Comparison of ENCODE assay signal across 10 cellular contexts in genomic region chrY:12905910-12906309, GRCh38. TPM values are rescaled to one million over a fixed set of nuclear protein-coding genes. Genes with fewer than 3 reads are reported as not detected.
DNase-seq lines count a peak whose midpoint lies in the region; ATAC-seq and TF ChIP-seq lines count a peak whose summit lies in the region.
"Had no signal": no experiment of that assay in that cellular context is flagged by ENCODE, and none has a peak within 500 bp of the region (broad histone marks: within the 10 kb centered on the region; RNA-seq: fewer than 3 reads in every experiment).

No MANE protein-coding gene starts in this region.

- H3K4me1 ChIP-seq in parathyroid adenoma: no peaks in the 10 kb centered on the region
- H3K4me1 ChIP-seq: BLaER1, colonic mucosa had no signal

- TF ChIP-seq CTCF in LNCaP clone FGC (IDR thresholded peaks at IDR 0.05; ENCODE audit: control insufficient read depth, extremely low read depth, insufficient read depth) (no peak), parathyroid adenoma (IDR thresholded peaks at IDR 0.05) (no peak)

- H3K9ac ChIP-seq in parathyroid adenoma: no peak overlapping the region
- H3K9ac ChIP-seq: BLaER1 had no signal

- no peaks in the 10 kb centered on the region for H3K9me3 ChIP-seq in parathyroid adenoma (ENCODE audit: control insufficient read depth, low read length)
- H3K9me3 ChIP-seq: BLaER1, colonic mucosa had no signal

- peak overlapping the region; percentile 99 to 100 for H3K27ac Mint-ChIP-seq in effector memory CD8-positive, alpha-beta T cell

- DNase-seq in NCI-H526 treated with DMSO at 0.1 percent for 48 hours (lab: John Stamatoyannopoulos, UW) (peak; percentile 14), NCI-H526 (lab: John Stamatoyannopoulos, UW) (no peak), LNCaP clone FGC (ENCODE audit: low read depth) (no peak), OCI-M2 (lab: John Stamatoyannopoulos, UW; ENCODE audit: unreplicated experiment) (no peak), mucosa of gallbladder (ENCODE audit: low spot score) (no peak), D341Med (ENCODE audit: low spot score) (no peak)
- no peak for DNase-seq in effector memory CD8-positive, alpha-beta T cell
- DNase-seq: colonic mucosa had no signal

- no peaks in the 10 kb centered on the region for H3K79me2 ChIP-seq in parathyroid adenoma

- peak overlapping the region; percentile 67 for H3K4me2 ChIP-seq in parathyroid adenoma (ENCODE audit: low read length)
- H3K4me2 ChIP-seq: BLaER1 had no signal

- no peak overlapping the region for H2AFZ ChIP-seq in parathyroid adenoma

- peak overlapping the region; percentile 74 for H3K4me3 ChIP-seq in LNCaP clone FGC (ENCODE audit: low read depth, low read length)
- H3K4me3 ChIP-seq in parathyroid adenoma (ENCODE audit: low read depth, low read length): peak overlapping the region; percentile 96
- H3K4me3 ChIP-seq: BLaER1, colonic mucosa had no signal

- peaks cover 58% of the 10 kb centered on the region for H3K36me3 Mint-ChIP-seq in effector memory CD8-positive, alpha-beta T cell (ENCODE audit: insufficient read depth)

- H3K27me3 Mint-ChIP-seq in effector memory CD8-positive, alpha-beta T cell: no peaks in the 10 kb centered on the region

- peak overlapping the region; percentile 82 for H3K27ac ChIP-seq in parathyroid adenoma
- H3K27ac ChIP-seq: BLaER1, colonic mucosa had no signal

- H3K36me3 ChIP-seq in parathyroid adenoma (ENCODE audit: control insufficient read depth, insufficient read depth, low read length): no peaks in the 10 kb centered on the region
- H3K36me3 ChIP-seq: BLaER1, colonic mucosa had no signal

- H3K9me3 Mint-ChIP-seq in effector memory CD8-positive, alpha-beta T cell: no peaks in the 10 kb centered on the region

- no peaks in the 10 kb centered on the region for H3K27me3 ChIP-seq in parathyroid adenoma (ENCODE audit: control insufficient read depth, insufficient read depth, low read length)
- H3K27me3 ChIP-seq: BLaER1, colonic mucosa had no signal

- H3K4me1 Mint-ChIP-seq in effector memory CD8-positive, alpha-beta T cell (ENCODE audit: low read depth in 2 of 2): peaks cover 10 to 46% of the 10 kb centered on the region in 2 donors

- ATAC-seq in effector memory CD8-positive, alpha-beta T cell (replicated peaks): no peak

- H3K4me3 Mint-ChIP-seq in effector memory CD8-positive, alpha-beta T cell: peak overlapping the region; percentile 97 to 99

RNA-seq across cellular contexts. Expression of gene DDX3Y, which starts 1.2 kb away (rescaled TPM):
- 0.37 TPM for total RNA-seq in mucosa of gallbladder
